ENCODE assay signal across 12 cellular contexts in the genomic region with DNA sequence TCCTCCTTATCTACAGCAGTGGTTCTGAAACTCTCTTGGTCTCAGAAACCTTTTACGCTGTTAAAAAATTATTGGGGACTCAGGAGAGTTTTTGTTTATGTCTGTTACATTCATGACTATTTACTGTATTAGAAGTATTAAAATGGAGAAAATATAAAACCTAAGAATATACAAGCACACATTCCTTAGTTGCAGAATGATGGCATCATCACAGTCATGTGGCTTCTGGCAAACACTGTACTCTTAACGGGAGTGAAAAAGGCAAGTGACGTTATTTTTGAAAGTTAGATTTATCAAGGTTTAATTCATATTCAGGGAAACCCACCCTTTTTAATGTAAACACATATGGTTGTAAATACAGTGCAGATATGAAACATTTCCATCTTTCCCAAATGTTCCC. TPM values are rescaled to one million over a fixed set of nuclear protein-coding genes. Genes with fewer than 3 reads are reported as not detected.
DNase-seq lines count a peak whose midpoint lies in the region; ATAC-seq and TF ChIP-seq lines count a peak whose summit lies in the region.
"Had no signal": no experiment of that assay in that cellular context is flagged by ENCODE, and none has a peak within 500 bp of the region (broad histone marks: within the 10 kb centered on the region; RNA-seq: fewer than 3 reads in every experiment).

No MANE protein-coding gene starts in this region.

- ATAC-seq in HG03354 (IDR thresholded peaks at IDR 0.05; ENCODE audit: poor library complexity, severe bottlenecking, unreplicated experiment), result no peak
- ATAC-seq: natural killer cell had no signal

- 64% methylated on average over 3 of the region's 3 CpGs for WGBS in SK-N-SH (ENCODE audit: low lambda C conversion rate)
- WGBS in sigmoid colon, 2 donors, result 54 to 69% methylated on average over 3 of the region's 3 CpGs

- H3K9me3 ChIP-seq in BLaER1 treated with 17β-estradiol and CSF1 and Interleukin-3, amounts not matched to agents 10 nM and 100 nM (replicated peaks in 1 of 11), result peaks cover 4 to 27% (median 17%) of the 10 kb centered on the region in 11 experiments
- H3K9me3 ChIP-seq in SK-N-SH (no peaks in the 10 kb centered on the region), sigmoid colon (no peaks in the 10 kb centered on the region)

- H3K27ac ChIP-seq in BLaER1 treated with 17β-estradiol and CSF1 and Interleukin-3, amounts not matched to agents 10 nM and 100 nM, result peak overlapping the region in 5 of 11 experiments; percentile 68 to 99 (median 96); a peak in 10 of 22 replicates
- H3K27ac ChIP-seq in SK-N-SH (ENCODE audit: low read depth in 2 of 2, low read length in 1 of 2), result peak overlapping the region; percentile 50 to 72
- H3K27ac ChIP-seq in sigmoid colon, result peak overlapping the region; percentile 65 to 80 (median 74)

- H3K4me2 ChIP-seq in BLaER1 treated with 17β-estradiol and CSF1 and Interleukin-3, amounts not matched to agents 10 nM and 100 nM, result peak overlapping the region in 6 of 11 experiments; percentile 50 to 91 (median 79); a peak in 10 of 22 replicates
- peak overlapping the region; percentile 19; the same call in 1 of the 2 replicates for H3K4me2 ChIP-seq in SK-N-SH

- POLR2A ChIA-PET in SK-N-SH (lab: Yijun Ruan, JAX), result no interaction called here

- DNase-seq in SK-N-SH (no peak), fibroblast of mammary gland (ENCODE audit: low read depth) (peak; percentile 71), sigmoid colon (no peak), NCI-H345 treated with DMSO at 0.1 percent for 48 hours (lab: John Stamatoyannopoulos, UW; ENCODE audit: unreplicated experiment) (no peak), SIG-M5 (lab: John Stamatoyannopoulos, UW) (no peak), D341Med (ENCODE audit: low spot score) (no peak)
- DNase-seq: glutamatergic neuron; Karpas-422; natural killer cell; stimulated activated CD4-positive, alpha-beta T cell treated with anti-CD3 and anti-CD28 coated beads, Interleukin-4, amount 100 ng/mL, for 24 hours had no signal

- TF ChIP-seq EP300 in SK-N-SH (IDR thresholded peaks at IDR 0.05; ENCODE audit: borderline replicate concordance in 1 of 2, low read depth in 1 of 2, low read length in 1 of 2) (no peak), sigmoid colon (IDR thresholded peaks at IDR 0.05) (peak in 2 of 4 donors; percentile 48 to 71)

- CTCF ChIA-PET in SK-N-SH (lab: Yijun Ruan, JAX), result no interaction called here

- H3K27me3 ChIP-seq in BLaER1 treated with 17β-estradiol and CSF1 and Interleukin-3, amounts not matched to agents 10 nM and 100 nM, result no peaks in the 10 kb centered on the region
- H3K27me3 ChIP-seq in SK-N-SH (ENCODE audit: insufficient read depth) (no peaks in the 10 kb centered on the region), sigmoid colon (no peaks in the 10 kb centered on the region)

- no peak overlapping the region for H2AFZ ChIP-seq in SK-N-SH (ENCODE audit: low read depth)

- intact Hi-C loops in sigmoid colon (cut with DNase I), result no loop called here

- H3K79me2 ChIP-seq in SK-N-SH (ENCODE audit: insufficient read depth), result peaks cover 88% of the 10 kb centered on the region

- no peak for TF ChIP-seq CTCF in SK-N-SH (IDR thresholded peaks at IDR 0.05)
- TF ChIP-seq CTCF in fibroblast of mammary gland (conservative IDR thresholded peaks at IDR 0.05; ENCODE audit: control insufficient read depth, insufficient read depth, low read depth, low read length), result no peak
- TF ChIP-seq CTCF in sigmoid colon (IDR thresholded peaks at IDR 0.05), result no peak

- H3K4me1 ChIP-seq in BLaER1 treated with 17β-estradiol and CSF1 and Interleukin-3, amounts not matched to agents 10 nM and 100 nM, result peaks cover 9 to 73% (median 43%) of the 10 kb centered on the region in 10 experiments; a peak in 19 of 20 replicates
- peaks cover 24 to 41% of the 10 kb centered on the region in 2 experiments for H3K4me1 ChIP-seq in SK-N-SH (ENCODE audit: control insufficient read depth in 1 of 2, insufficient read depth in 2 of 2, low read depth in 1 of 2, low read length in 1 of 2)
- H3K4me1 ChIP-seq in sigmoid colon, result peaks cover 0 to 69% (median 39%) of the 10 kb centered on the region in 4 donors

- H3K9ac ChIP-seq in BLaER1 treated with 17β-estradiol and CSF1 and Interleukin-3, amounts not matched to agents 10 nM and 100 nM, result peak overlapping the region in 4 of 11 experiments; percentile 45 to 92 (median 84); a peak in 8 of 22 replicates
- H3K9ac ChIP-seq in SK-N-SH, result no peak overlapping the region; the same call in 1 of the 2 replicates

- H3K4me3 ChIP-seq in BLaER1 treated with 17β-estradiol and CSF1 and Interleukin-3, amounts not matched to agents 10 nM and 100 nM, result 0 out of 20 replicates have a peak overlapping the region, but pooled peaks of 1 of the 10 experiments have one; percentile 0
- no peak overlapping the region for H3K4me3 ChIP-seq in SK-N-SH (ENCODE audit: low read depth in 2 of 2, low read length in 1 of 2)
- no peak overlapping the region for H3K4me3 ChIP-seq in fibroblast of mammary gland (ENCODE audit: control insufficient read depth, low read depth, low read length)
- H3K4me3 ChIP-seq in sigmoid colon, result no peak overlapping the region

- no peaks in the 10 kb centered on the region for H3F3A ChIP-seq in SK-N-SH (replicated peaks; ENCODE audit: insufficient read depth)

- no peak for TF ChIP-seq RAD21 in SK-N-SH (IDR thresholded peaks at IDR 0.05; ENCODE audit: low read length)

- TF ChIP-seq POLR2A in sigmoid colon (IDR thresholded peaks at IDR 0.05), result no peak

- no peaks in the 10 kb centered on the region for H3K9me2 ChIP-seq in SK-N-SH

- peaks cover 0 to 25% (median 3%) of the 10 kb centered on the region in 11 experiments; a peak in 9 of 22 replicates for H3K36me3 ChIP-seq in BLaER1 treated with 17β-estradiol and CSF1 and Interleukin-3, amounts not matched to agents 10 nM and 100 nM
- no peaks in the 10 kb centered on the region for H3K36me3 ChIP-seq in SK-N-SH (replicated peaks in 1 of 2; ENCODE audit: control insufficient read depth in 1 of 2, insufficient read depth in 2 of 2, low read length in 1 of 2)
- no peaks in the 10 kb centered on the region for H3K36me3 ChIP-seq in sigmoid colon

- peaks cover 0 to 14% (median 0%) of the 10 kb centered on the region in 11 experiments; a peak in 7 of 22 replicates for H4K20me1 ChIP-seq in BLaER1 treated with 17β-estradiol and CSF1 and Interleukin-3, amounts not matched to agents 10 nM and 100 nM
- no peaks in the 10 kb centered on the region for H4K20me1 ChIP-seq in SK-N-SH (ENCODE audit: insufficient read depth)

TF ChIP-seq in SK-N-SH, 30 proteins besides CTCF, POLR2A, EP300 and RAD21:
- peak; percentile 51; the same call in 1 of the 2 replicates for TF ChIP-seq USF1 (IDR thresholded peaks at IDR 0.05; ENCODE audit: borderline replicate concordance, low read depth)
- TF ChIP-seq SMC3 (IDR thresholded peaks at IDR 0.05; ENCODE audit: low read depth, low read length), result no peak

RNA-seq across cellular contexts. Expression of gene SIPA1L1, which starts 43.7 kb away (rescaled TPM):
- 19.2 and 20.2 TPM in 2 replicates for polyA plus RNA-seq in SK-N-SH (2012; rRNA removed)
- polyA plus RNA-seq in SK-N-SH (2012; cell fraction: cytosol; rRNA removed), result 10.7 and 14.2 TPM in 2 replicates
- polyA plus RNA-seq in SK-N-SH (2012; cell fraction: nucleus; rRNA removed), result 52.5 and 76.4 TPM in 2 replicates
- 10 to 100 TPM; 27.1 to 50.1 (median 29.4) TPM for total RNA-seq in sigmoid colon
- 10 to 100 TPM; 13.2 to 32.9 (median 15.5) TPM for polyA plus RNA-seq in sigmoid colon
